In genomic region chr19:799076-799881, GRCh38 we compare ENCODE assay signal across 6 cellular contexts. TPM values are rescaled to one million over a fixed set of nuclear protein-coding genes. Genes with fewer than 3 reads are reported as not detected.
DNase-seq lines count a peak whose midpoint lies in the region; ATAC-seq and TF ChIP-seq lines count a peak whose summit lies in the region.

No MANE protein-coding gene starts in this region.

- peaks cover 49 to 59% (median 52%) of the 10 kb centered on the region in 3 donors for H3K4me1 Mint-ChIP-seq in CD8-positive, alpha-beta memory T cell
- peaks cover 29 to 59% of the 10 kb centered on the region in 2 donors for H3K4me1 Mint-ChIP-seq in stimulated activated naive B cell treated with anti-CD40 and anti-IgM and Interleukin-4, amounts not matched to agents 10 μg/mL and 1 μg/mL and 100 μg/mL, for 72 hours

- H3K9ac ChIP-seq in OCI-LY1 (ENCODE audit: low read length): peak overlapping the region; percentile 99

- H2AFZ ChIP-seq in OCI-LY1 (ENCODE audit: low read length): no peak overlapping the region

- H3K79me2 ChIP-seq in OCI-LY1 (ENCODE audit: insufficient read depth, low read length): peaks cover 57% of the 10 kb centered on the region

- H3K4me2 ChIP-seq in OCI-LY1 (ENCODE audit: low read length): peak overlapping the region; percentile 75

- H3K27me3 Mint-ChIP-seq in CD8-positive, alpha-beta memory T cell: peaks cover 0 to 4% of the 10 kb centered on the region in 2 donors
- H3K27me3 Mint-ChIP-seq in stimulated activated naive B cell treated with anti-CD40 and anti-IgM and Interleukin-4, amounts not matched to agents 10 μg/mL and 1 μg/mL and 100 μg/mL, for 72 hours: no peaks in the 10 kb centered on the region

- H3K36me3 Mint-ChIP-seq in CD8-positive, alpha-beta memory T cell: peaks cover 0 to 46% (median 1%) of the 10 kb centered on the region in 3 donors
- peaks cover 42 to 44% of the 10 kb centered on the region in 2 donors for H3K36me3 Mint-ChIP-seq in stimulated activated naive B cell treated with anti-CD40 and anti-IgM and Interleukin-4, amounts not matched to agents 10 μg/mL and 1 μg/mL and 100 μg/mL, for 72 hours

- POLR2A ChIA-PET in CD8-positive, alpha-beta memory T cell (lab: Charles Lee): no interaction called here

- peak overlapping the region; percentile 68 for H3K4me3 ChIP-seq in CD8-positive, alpha-beta memory T cell (ENCODE audit: low read length)
- peak overlapping the region; percentile 98 for H3K4me3 ChIP-seq in OCI-LY1 (ENCODE audit: low read depth, low read length, poor library complexity, severe bottlenecking)

- H3K9me2 ChIP-seq in OCI-LY1 (ENCODE audit: low read depth, low read length): no peaks in the 10 kb centered on the region

- H3F3A ChIP-seq in OCI-LY1 (ENCODE audit: insufficient read depth, low read length): no peaks in the 10 kb centered on the region

- H3K27ac Mint-ChIP-seq in CD8-positive, alpha-beta memory T cell: peak overlapping the region; percentile 56 to 98 (median 91)
- H3K27ac Mint-ChIP-seq in stimulated activated naive B cell treated with anti-CD40 and anti-IgM and Interleukin-4, amounts not matched to agents 10 μg/mL and 1 μg/mL and 100 μg/mL, for 72 hours: peak overlapping the region; percentile 95

- H3K9me3 ChIP-seq in CD8-positive, alpha-beta memory T cell (ENCODE audit: low read length): no peaks in the 10 kb centered on the region
- H3K9me3 ChIP-seq in OCI-LY1 (ENCODE audit: low read length): no peaks in the 10 kb centered on the region

- DNase-seq in CD8-positive, alpha-beta memory T cell: no peak
- DNase-seq in erythroblast (lab: John Stamatoyannopoulos, UW) (peak; percentile 63 to 70), GOT3 (lab: John Stamatoyannopoulos, UW) (no peak)
- DNase-seq in stimulated activated naive B cell treated with anti-CD40 and anti-IgM and Interleukin-4, amounts not matched to agents 10 μg/mL and 1 μg/mL and 100 μg/mL, for 72 hours: no peak

- H3K27ac ChIP-seq in CD8-positive, alpha-beta memory T cell (ENCODE audit: low read depth, low read length): peak overlapping the region; percentile 81
- no peak overlapping the region for H3K27ac ChIP-seq in OCI-LY1 (ENCODE audit: low read depth, low read length, poor library complexity, severe bottlenecking)

- no peak; the same call in 1 of the 2 replicates for TF ChIP-seq CTCF in OCI-LY1 (IDR thresholded peaks at IDR 0.05; ENCODE audit: low read length)

- no peaks in the 10 kb centered on the region for H4K20me1 ChIP-seq in OCI-LY1 (ENCODE audit: insufficient read depth, low read length)

- peak overlapping the region; percentile 85 to 93 (median 89) for H3K4me3 Mint-ChIP-seq in CD8-positive, alpha-beta memory T cell
- peak overlapping the region; percentile 88 to 90 for H3K4me3 Mint-ChIP-seq in stimulated activated naive B cell treated with anti-CD40 and anti-IgM and Interleukin-4, amounts not matched to agents 10 μg/mL and 1 μg/mL and 100 μg/mL, for 72 hours

- H3K4me1 ChIP-seq in CD8-positive, alpha-beta memory T cell (ENCODE audit: insufficient read depth, low read length): peaks cover 61% of the 10 kb centered on the region
- H3K4me1 ChIP-seq in OCI-LY1 (ENCODE audit: insufficient read depth, low read length, severe bottlenecking): peaks cover 34% of the 10 kb centered on the region

- H3K36me3 ChIP-seq in CD8-positive, alpha-beta memory T cell (ENCODE audit: insufficient read depth, low read length): peaks cover 24% of the 10 kb centered on the region
- H3K36me3 ChIP-seq in OCI-LY1 (ENCODE audit: insufficient read depth, low read length): peaks cover 64% of the 10 kb centered on the region

- no peaks in the 10 kb centered on the region for H3K27me3 ChIP-seq in CD8-positive, alpha-beta memory T cell (ENCODE audit: insufficient read depth, low read length, poor library complexity, severe bottlenecking)
- H3K27me3 ChIP-seq in OCI-LY1 (ENCODE audit: insufficient read depth, low read length): no peaks in the 10 kb centered on the region

- TF ChIP-seq POLR2A in erythroblast (IDR thresholded peaks at IDR 0.05; ENCODE audit: low read length): no peak

- CTCF ChIA-PET in CD8-positive, alpha-beta memory T cell (lab: Charles Lee): interaction anchor here (0.9 kb wide), 1 partner anchor 52 kb away, joined by 3 read pairs; no protein-coding TSS in a partner anchor

- ATAC-seq in stimulated activated naive B cell treated with anti-CD40 and anti-IgM and Interleukin-4, amounts not matched to agents 10 μg/mL and 1 μg/mL and 100 μg/mL, for 72 hours (replicated peaks): no peak
- ATAC-seq in GM18909 (IDR thresholded peaks at IDR 0.05; ENCODE audit: poor library complexity, unreplicated experiment): no peak

- H3K9me3 Mint-ChIP-seq in CD8-positive, alpha-beta memory T cell: no peaks in the 10 kb centered on the region
- H3K9me3 Mint-ChIP-seq in stimulated activated naive B cell treated with anti-CD40 and anti-IgM and Interleukin-4, amounts not matched to agents 10 μg/mL and 1 μg/mL and 100 μg/mL, for 72 hours: no peaks in the 10 kb centered on the region

RNA-seq across cellular contexts. Expression of gene PTBP1, which starts 2.0 kb away (rescaled TPM):
- 100 to 1,000 TPM; 969 to 978 TPM for total RNA-seq in CD8-positive, alpha-beta memory T cell
- polyA plus RNA-seq in CD8-positive, alpha-beta memory T cell: 177 TPM

RNA-seq across cellular contexts. Expression of gene PLPPR3, which starts 22.5 kb away (rescaled TPM):
- not detected for total RNA-seq in CD8-positive, alpha-beta memory T cell
- not detected for polyA plus RNA-seq in CD8-positive, alpha-beta memory T cell

RNA-seq across cellular contexts. Expression of gene AZU1, which starts 28.4 kb away (rescaled TPM):
- total RNA-seq in CD8-positive, alpha-beta memory T cell: not detected
- polyA plus RNA-seq in CD8-positive, alpha-beta memory T cell: not detected

RNA-seq across cellular contexts. Expression of gene PRTN3, which starts 41.5 kb away (rescaled TPM):
- total RNA-seq in CD8-positive, alpha-beta memory T cell: not detected
- polyA plus RNA-seq in CD8-positive, alpha-beta memory T cell: not detected

RNA-seq across cellular contexts. Expression of gene MISP, which starts 48.4 kb away (rescaled TPM):
- not detected for total RNA-seq in CD8-positive, alpha-beta memory T cell
- polyA plus RNA-seq in CD8-positive, alpha-beta memory T cell: not detected

Comparison
In these comparisons a context has a peak if more than half of its experiments do, and no peak if none do; other contexts are left out.
1. DNase-seq: peak in erythroblast (2 of 2); none in CD8-positive, alpha-beta memory T cell (0 of 5), stimulated activated naive B cell treated with anti-CD40 and anti-IgM and Interleukin-4, amounts not matched to agents 10 μg/mL and 1 μg/mL and 100 μg/mL, for 72 hours (single experiment) and GOT3 (single experiment).